Comparison of ENCODE assay signal across 8 cellular contexts in genomic region chr6:159789377-159790148, GRCh38. TPM values are rescaled to one million over a fixed set of nuclear protein-coding genes. Genes with fewer than 3 reads are reported as not detected.
A peak's percentile ranks its signal among the peaks of the same experiment; 100 is the strongest.
DNase-seq lines count a peak whose midpoint lies in the region; ATAC-seq and TF ChIP-seq lines count a peak whose summit lies in the region.

TCP1 (minus strand) TSS chr6:159789602; CDS start chr6:159789468, 134 bp downstream.

- intact Hi-C loops in activated B cell treated with CpG ODN at 0.5 μM for 24 hours (cut with micrococcal nuclease), result loop anchor here (1.0 kb wide), 5 partner anchors 27 to 280 kb away; partner anchors contain the start of genes ACAT2, SOD2 and WTAP

- peak within 1 kb of the TSS; percentile 95 for H3K9ac ChIP-seq in smooth muscle cell (ENCODE audit: low read depth)

- ATAC-seq in HG03196 (IDR thresholded peaks at IDR 0.05; ENCODE audit: unreplicated experiment), result peak; percentile 82
- ATAC-seq in activated B cell treated with CpG ODN at 0.5 μM for 24 hours (ENCODE audit: low read depth), result peak; percentile 78

- H2AFZ ChIP-seq in smooth muscle cell (ENCODE audit: low read depth), result peak within 1 kb of the TSS; percentile 90

- CTCF ChIA-PET in activated B cell treated with CpG ODN at 0.5 μM for 24 hours (lab: Charles Lee), result interaction anchor here (1.1 to 1.8 kb wide), 3 partner anchors 25 to 98 kb away, joined by 3 to 11 read pairs (median 4); partner anchors contain the start of gene WTAP

- no peaks in the 10 kb centered on the region for H3K9me3 Mint-ChIP-seq in activated B cell treated with CpG ODN at 0.5 μM for 24 hours

- peak; percentile 94 for TF ChIP-seq POLR2A in GM18951 (IDR thresholded peaks at IDR 0.05; ENCODE audit: extremely low read depth, insufficient read depth, insufficient read length)

- peaks cover 51% of the 10 kb centered on the region for H4K20me1 ChIP-seq in smooth muscle cell (ENCODE audit: low read depth)

- H3K4me1 Mint-ChIP-seq in activated B cell treated with CpG ODN at 0.5 μM for 24 hours, result peaks cover 49% of the 10 kb centered on the region

- no peaks in the 10 kb centered on the region for H3K9me3 ChIP-seq in smooth muscle cell (replicated peaks; ENCODE audit: low read depth)

- peak within 1 kb of the TSS; percentile 66 for H3K4me3 ChIP-seq in smooth muscle cell

- H3K79me2 ChIP-seq in smooth muscle cell (ENCODE audit: low read depth), result peaks cover 82% of the 10 kb centered on the region

- peaks cover 74% of the 10 kb centered on the region for H3K36me3 Mint-ChIP-seq in activated B cell treated with CpG ODN at 0.5 μM for 24 hours (ENCODE audit: low read depth)

- H3F3A ChIP-seq in smooth muscle cell (ENCODE audit: low read depth), result peaks cover 5% of the 10 kb centered on the region

- in situ Hi-C loops in GM18951 (cut with MboI; ENCODE audit: low sequenced_read_pairs, unreplicated experiment), result no loop called here

- H3K4me2 ChIP-seq in smooth muscle cell, result peak within 1 kb of the TSS; percentile 98

- peaks cover 31% of the 10 kb centered on the region for H3K4me1 ChIP-seq in smooth muscle cell (ENCODE audit: low read depth)

- DNase-seq in AG08395 (ENCODE audit: low spot score) (peak; percentile 97), NCI-H345 (lab: John Stamatoyannopoulos, UW) (peak; percentile 100), activated B cell treated with CpG ODN at 0.5 μM for 24 hours (peak; percentile 90), caudate nucleus (lab: John Stamatoyannopoulos, UW) (peak; percentile 82 to 100 (median 98)), iPS-NIHi7 (ENCODE audit: extremely low spot score) (peak; percentile 95), smooth muscle cell (lab: John Stamatoyannopoulos, UW; ENCODE audit: unreplicated experiment) (peak; percentile 95)

- H3K36me3 ChIP-seq in smooth muscle cell (ENCODE audit: low read depth), result peaks cover 14% of the 10 kb centered on the region

- POLR2A ChIA-PET in activated B cell treated with CpG ODN at 0.5 μM for 24 hours (lab: Charles Lee), result interaction anchor here (0.6 to 5.0 kb wide), 17 partner anchors 9 to 790 kb away, joined by 3 to 102 read pairs (median 5); partner anchors contain the start of genes ACAT2, IGF2R, RSPH3 and SOD2

- TF ChIP-seq CTCF in activated B cell treated with CpG ODN at 0.5 μM for 24 hours (IDR thresholded peaks at IDR 0.05) (no peak), smooth muscle cell (IDR thresholded peaks at IDR 0.05; ENCODE audit: borderline replicate concordance, insufficient read depth, poor library complexity, severe bottlenecking) (no peak)

- peak within 1 kb of the TSS; percentile 100 for H3K27ac ChIP-seq in caudate nucleus (ENCODE audit: low read depth, low read length)
- peak within 1 kb of the TSS; percentile 80 for H3K27ac ChIP-seq in smooth muscle cell (ENCODE audit: low read depth)

- no peaks in the 10 kb centered on the region for H3K27me3 ChIP-seq in smooth muscle cell (ENCODE audit: low read depth)

- under 1% methylated on average over 60 of the region's 64 CpGs for WGBS in smooth muscle cell (ENCODE audit: low lambda C conversion rate)

- H3K27me3 Mint-ChIP-seq in activated B cell treated with CpG ODN at 0.5 μM for 24 hours, result no peaks in the 10 kb centered on the region

- peak within 1 kb of the TSS; percentile 95 for H3K4me3 Mint-ChIP-seq in activated B cell treated with CpG ODN at 0.5 μM for 24 hours

- H3K27ac Mint-ChIP-seq in activated B cell treated with CpG ODN at 0.5 μM for 24 hours, result peak within 1 kb of the TSS; percentile 95

RNA-seq across cellular contexts. Expression of gene TCP1, which starts in this region (rescaled TPM):
- total RNA-seq in activated B cell treated with CpG ODN at 0.5 μM for 24 hours (181 and 199 TPM in 2 replicates), smooth muscle cell (132 and 153 TPM in 2 replicates)
- polyA plus RNA-seq in smooth muscle cell, result 124 and 125 TPM in 2 replicates

Comparison
In these comparisons a context has a peak if more than half of its experiments do, and no peak if none do; other contexts are left out.
1. Peak in every context shown above with its lines: DNase-seq, ATAC-seq, H3K4me3 ChIP-seq and H3K27ac ChIP-seq.